Comparison of ENCODE assay signal across 8 cellular contexts in genomic region chrX:19455-19827, GRCh38.
DNase-seq lines count a peak whose midpoint lies in the region; ATAC-seq and TF ChIP-seq lines count a peak whose summit lies in the region.
"Not testable (repeated sequence)": the region's sequence is repeated elsewhere in the genome, so short reads cannot be mapped to it uniquely, and the experiment has no call there.

No MANE protein-coding gene starts in this region.

- TF ChIP-seq POLR2A in breast epithelium (IDR thresholded peaks at IDR 0.05), result not testable (repeated sequence)

- not testable (repeated sequence) for H3K9me3 ChIP-seq in CD4-positive, alpha-beta T cell (ENCODE audit: control insufficient read depth, low read length); T-helper 17 cell (ENCODE audit: control insufficient read depth, low read length, poor library complexity, severe bottlenecking); breast epithelium; lower lobe of right lung

- not testable (repeated sequence) for H3K9me3 Mint-ChIP-seq in CD4-positive, alpha-beta T cell; stimulated activated naive CD8-positive, alpha-beta T cell treated with anti-CD3 and anti-CD28 coated beads, Interleukin-15, amount 100 ng/mL, for 72 hours

- H3K4me1 Mint-ChIP-seq in CD4-positive, alpha-beta T cell (ENCODE audit: low read depth); T-helper 17 cell; stimulated activated naive CD8-positive, alpha-beta T cell treated with anti-CD3 and anti-CD28 coated beads, Interleukin-15, amount 100 ng/mL, for 72 hours: not testable (repeated sequence)

- not testable (repeated sequence) for TF ChIP-seq CTCF in CD4-positive, alpha-beta T cell (IDR thresholded peaks at IDR 0.05); breast epithelium (IDR thresholded peaks at IDR 0.05); lower lobe of right lung (IDR thresholded peaks at IDR 0.05)

- intact Hi-C loops in CD4-positive, alpha-beta T cell (cut with DNase I, micrococcal nuclease); breast epithelium (cut with DNase I; ENCODE audit: low total_unique reads); lower lobe of right lung (cut with DNase I): not testable (repeated sequence)

- not testable (repeated sequence) for H3K4me3 Mint-ChIP-seq in CD4-positive, alpha-beta T cell; T-helper 17 cell; stimulated activated naive CD8-positive, alpha-beta T cell treated with anti-CD3 and anti-CD28 coated beads, Interleukin-15, amount 100 ng/mL, for 72 hours

- not testable (repeated sequence) for H3K4me1 ChIP-seq in breast epithelium, lower lobe of right lung

- CTCF ChIA-PET in CD4-positive, alpha-beta T cell (lab: Charles Lee), result not testable (repeated sequence)

- H3K27me3 ChIP-seq in CD4-positive, alpha-beta T cell (ENCODE audit: control insufficient read depth, insufficient read depth, low read length); breast epithelium; lower lobe of right lung (ENCODE audit: low read depth): not testable (repeated sequence)

- H3K27me3 Mint-ChIP-seq in CD4-positive, alpha-beta T cell; T-helper 17 cell; stimulated activated naive CD8-positive, alpha-beta T cell treated with anti-CD3 and anti-CD28 coated beads, Interleukin-15, amount 100 ng/mL, for 72 hours: not testable (repeated sequence)

- not testable (repeated sequence) for H3K36me3 ChIP-seq in breast epithelium, lower lobe of right lung

- ATAC-seq in CD4-positive, alpha-beta T cell (ENCODE audit: poor library complexity), result peak; percentile 40
- ATAC-seq in GM19372 (IDR thresholded peaks at IDR 0.05; ENCODE audit: low read depth, unreplicated experiment) (peak; percentile 14), HG02610 (IDR thresholded peaks at IDR 0.05; ENCODE audit: unreplicated experiment) (peak; percentile 12), HG03378 (IDR thresholded peaks at IDR 0.05; ENCODE audit: unreplicated experiment) (peak; percentile 32), T-helper 17 cell (peak; percentile 38), lower lobe of right lung (peak; percentile 51 to 65)
- peak; percentile 50 for ATAC-seq in stimulated activated naive CD8-positive, alpha-beta T cell treated with anti-CD3 and anti-CD28 coated beads, Interleukin-15, amount 100 ng/mL, for 72 hours

- peak overlapping the region; percentile 11 to 63 (median 48) for H3K4me3 ChIP-seq in breast epithelium
- H3K4me3 ChIP-seq in lower lobe of right lung, result not testable (repeated sequence)

- not testable (repeated sequence) for H3K27ac Mint-ChIP-seq in CD4-positive, alpha-beta T cell; T-helper 17 cell; stimulated activated naive CD8-positive, alpha-beta T cell treated with anti-CD3 and anti-CD28 coated beads, Interleukin-15, amount 100 ng/mL, for 72 hours

- not testable (repeated sequence) for DNase-seq in CD4-positive, alpha-beta T cell; T-helper 17 cell; breast epithelium (ENCODE audit: low spot score in 2 of 2); lower lobe of right lung; stimulated activated naive CD8-positive, alpha-beta T cell treated with anti-CD3 and anti-CD28 coated beads, Interleukin-15, amount 100 ng/mL, for 72 hours

- POLR2A ChIA-PET in CD4-positive, alpha-beta T cell (lab: Charles Lee), result not testable (repeated sequence)

- H3K36me3 Mint-ChIP-seq in CD4-positive, alpha-beta T cell (ENCODE audit: low read depth); T-helper 17 cell (ENCODE audit: low read depth): not testable (repeated sequence)

- not testable (repeated sequence) for H3K27ac ChIP-seq in CD4-positive, alpha-beta T cell (ENCODE audit: low read depth, low read length); breast epithelium; lower lobe of right lung
